25 cellular contexts compared by ENCODE assay signal in the genomic region with DNA sequence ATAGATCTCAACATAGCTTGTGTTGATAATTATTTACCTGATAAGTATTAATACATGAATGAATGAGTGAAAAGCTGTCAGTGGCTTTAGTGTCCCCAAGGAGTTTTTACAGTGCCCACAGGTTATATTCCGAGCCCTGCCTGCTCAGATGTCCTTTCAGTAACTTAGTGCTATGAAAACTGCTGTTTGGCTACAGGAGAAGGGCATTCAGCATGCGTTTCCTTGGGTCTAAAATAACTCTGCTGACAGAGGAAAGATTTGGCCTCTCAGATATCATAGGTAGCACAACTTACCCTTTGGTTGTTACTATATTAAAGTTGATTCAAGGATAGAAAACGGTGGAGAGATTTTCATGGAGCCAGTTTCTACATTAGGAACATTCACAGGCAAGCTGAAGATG.
DNase-seq lines count a peak whose midpoint lies in the region; ATAC-seq, FAIRE-seq and TF ChIP-seq lines count a peak whose summit lies in the region.
"Had no signal": no experiment of that assay in that cellular context is flagged by ENCODE, and none has a peak within 500 bp of the region (broad histone marks: within the 10 kb centered on the region; RNA-seq: fewer than 3 reads in every experiment).

No MANE protein-coding gene starts in this region.

- ATAC-seq in Right ventricle myocardium superior (ENCODE audit: poor library complexity) (peak; percentile 73), left cardiac atrium (no peak), left ventricle myocardium superior (peak; percentile 84), HG03571 (IDR thresholded peaks at IDR 0.05; ENCODE audit: unreplicated experiment) (no peak)
- ATAC-seq: A549, GM12878, GM23338, HCT116 had no signal

- H3K9ac ChIP-seq in parathyroid adenoma: no peak overlapping the region
- H3K9ac ChIP-seq in skeletal muscle tissue (ENCODE audit: low read depth in 1 of 3, low read length in 3 of 3): peak overlapping the region in 1 of 3 donors; percentile 1
- H3K9ac ChIP-seq: BLaER1 treated with 17β-estradiol and CSF1 and Interleukin-3, amounts not matched to agents 10 nM and 100 nM had no signal

- no peak overlapping the region for H3K4me3 ChIP-seq in parathyroid adenoma (ENCODE audit: low read depth, low read length)
- H3K4me3 ChIP-seq in skeletal muscle tissue (ENCODE audit: low read length in 3 of 3): no peak overlapping the region
- H3K4me3 ChIP-seq: A549; BLaER1 treated with 17β-estradiol and CSF1 and Interleukin-3, amounts not matched to agents 10 nM and 100 nM; GM12878; GM23338 had no signal

- no peak for TF ChIP-seq POLR2A in GM12892 (IDR thresholded peaks at IDR 0.05; ENCODE audit: low read depth, low read length)

- no peak for DNase-seq in Right ventricle myocardium superior
- no peak for DNase-seq in left cardiac atrium
- DNase-seq in left ventricle myocardium superior: no peak
- DNase-seq in GM12892 (ENCODE audit: insufficient read length): no peak
- DNase-seq: 8988T; ACHN; AML-193; BE2C; CD4-positive, alpha-beta T cell; CD8-positive, alpha-beta memory T cell; DMS 273 treated with DMSO at 0.1 percent for 48 hours; DMS79; EL; GDM1; H9 had no signal

- H3K36me3 ChIP-seq in parathyroid adenoma (ENCODE audit: control insufficient read depth, insufficient read depth, low read length): no peaks in the 10 kb centered on the region
- no peaks in the 10 kb centered on the region for H3K36me3 ChIP-seq in skeletal muscle tissue (ENCODE audit: control insufficient read depth in 3 of 3, insufficient read depth in 3 of 3, low read length in 3 of 3)
- H3K36me3 ChIP-seq: BE2C; BLaER1 treated with 17β-estradiol and CSF1 and Interleukin-3, amounts not matched to agents 10 nM and 100 nM had no signal

- no peak for FAIRE-seq in GM12892 (lab: Jason Lieb, UNC)
- FAIRE-seq: A549, D721Med, GM12878, GM18507 had no signal

- H3K4me1 ChIP-seq in parathyroid adenoma (no peaks in the 10 kb centered on the region), skeletal muscle tissue (ENCODE audit: control insufficient read depth in 3 of 3, insufficient read depth in 3 of 3, low read length in 3 of 3) (peaks cover 4 to 12% (median 11%) of the 10 kb centered on the region in 3 donors)
- H3K4me1 ChIP-seq: A549; BE2C; BLaER1 treated with 17β-estradiol and CSF1 and Interleukin-3, amounts not matched to agents 10 nM and 100 nM had no signal

- intact Hi-C loops in Right ventricle myocardium superior (cut with DNase I): no loop called here
- intact Hi-C loops in left cardiac atrium (cut with DNase I): no loop called here
- intact Hi-C loops in left ventricle myocardium superior (cut with micrococcal nuclease): no loop called here

- no peaks in the 10 kb centered on the region for H3K79me2 ChIP-seq in parathyroid adenoma

- H3K27ac ChIP-seq in parathyroid adenoma (no peak overlapping the region), skeletal muscle tissue (ENCODE audit: low read depth, low read length) (peak overlapping the region; percentile 64)
- H3K27ac ChIP-seq: A549; BLaER1 treated with 17β-estradiol and CSF1 and Interleukin-3, amounts not matched to agents 10 nM and 100 nM had no signal

- no peak for TF ChIP-seq CTCF in parathyroid adenoma (IDR thresholded peaks at IDR 0.05)

- peak overlapping the region; percentile 23 for H3K4me2 ChIP-seq in parathyroid adenoma (ENCODE audit: low read length)
- H3K4me2 ChIP-seq: A549; BLaER1 treated with 17β-estradiol and CSF1 and Interleukin-3, amounts not matched to agents 10 nM and 100 nM; GM23338 had no signal

- no peak overlapping the region for H2AFZ ChIP-seq in parathyroid adenoma
- H2AFZ ChIP-seq: GM23338 had no signal

- no peaks in the 10 kb centered on the region for H3K27me3 ChIP-seq in parathyroid adenoma (ENCODE audit: control insufficient read depth, insufficient read depth, low read length)
- no peaks in the 10 kb centered on the region for H3K27me3 ChIP-seq in skeletal muscle tissue (ENCODE audit: control insufficient read depth in 3 of 3, insufficient read depth in 3 of 3, low read length in 3 of 3)
- H3K27me3 ChIP-seq: BE2C; BLaER1 treated with 17β-estradiol and CSF1 and Interleukin-3, amounts not matched to agents 10 nM and 100 nM had no signal

- H3K9me3 ChIP-seq in parathyroid adenoma (ENCODE audit: control insufficient read depth, low read length) (no peaks in the 10 kb centered on the region), skeletal muscle tissue (ENCODE audit: control insufficient read depth in 3 of 3, low read length in 3 of 3) (no peaks in the 10 kb centered on the region)
- H3K9me3 ChIP-seq: A549; BE2C; BLaER1 treated with 17β-estradiol and CSF1 and Interleukin-3, amounts not matched to agents 10 nM and 100 nM had no signal

Comparison
In these comparisons a context has a peak if more than half of its experiments do, and no peak if none do; other contexts are left out.
1. ATAC-seq: peak in Right ventricle myocardium superior (single experiment) and left ventricle myocardium superior (single experiment); none in left cardiac atrium (0 of 2) and HG03571 (single experiment).